Comparison of ENCODE assay signal across 16 cellular contexts in the genomic region with DNA sequence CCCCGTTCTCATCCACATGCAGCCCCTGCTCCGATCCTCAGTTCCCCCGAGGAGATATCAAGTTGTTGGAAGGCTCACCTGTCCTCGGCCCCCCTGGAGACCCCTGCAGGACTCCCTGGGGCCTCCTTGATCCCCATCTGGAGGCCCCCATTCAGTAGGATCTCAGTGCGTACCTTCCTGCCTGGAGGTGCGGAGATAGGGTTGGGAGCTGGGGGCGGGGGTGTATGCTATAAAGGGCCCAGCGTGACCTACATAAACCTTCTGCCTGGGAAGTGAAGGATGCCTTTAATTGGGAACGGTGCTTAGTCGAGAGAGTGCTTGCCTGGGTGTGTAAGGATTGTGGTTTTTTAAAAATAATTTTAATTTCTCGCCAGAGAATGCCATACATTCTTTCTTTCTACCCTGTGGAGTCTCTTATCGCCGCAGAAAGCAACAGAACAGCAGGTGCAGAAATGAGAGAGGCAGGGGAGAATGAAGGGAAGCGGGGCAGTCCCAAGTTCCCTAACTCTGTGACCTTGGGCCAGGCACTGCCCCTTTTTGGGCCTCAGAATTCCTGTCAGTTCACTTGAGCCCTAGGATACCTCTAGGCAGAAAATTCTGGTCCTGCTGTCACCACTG.
DNase-seq lines count a peak whose midpoint lies in the region; ATAC-seq and TF ChIP-seq lines count a peak whose summit lies in the region.
"Had no signal": no experiment of that assay in that cellular context is flagged by ENCODE, and none has a peak within 500 bp of the region (broad histone marks: within the 10 kb centered on the region; RNA-seq: fewer than 3 reads in every experiment).

No MANE protein-coding gene starts in this region.

- peak overlapping the region; percentile 90 for H3K4me2 ChIP-seq in BLaER1

- H3K4me1 ChIP-seq in BLaER1 (peaks cover 95% of the 10 kb centered on the region), ascending aorta (peaks cover 3 to 18% of the 10 kb centered on the region in 2 donors), left ventricle myocardium inferior (peaks cover 84% of the 10 kb centered on the region)
- H3K4me1 ChIP-seq: gastroesophageal sphincter had no signal

- H3K4me3 ChIP-seq in BLaER1 (no peak overlapping the region), ascending aorta (no peak overlapping the region), left ventricle myocardium inferior (peak overlapping the region; percentile 23)
- H3K4me3 ChIP-seq: gastroesophageal sphincter, upper lobe of right lung had no signal

- H3K36me3 ChIP-seq in BLaER1 (no peaks in the 10 kb centered on the region), ascending aorta (no peaks in the 10 kb centered on the region), left ventricle myocardium inferior (no peaks in the 10 kb centered on the region)
- H3K36me3 ChIP-seq: upper lobe of right lung had no signal

- no peak for ATAC-seq in left colon
- no peak for ATAC-seq in HG02840 (IDR thresholded peaks at IDR 0.05; ENCODE audit: low FRiP score, unreplicated experiment)
- ATAC-seq: gastroesophageal sphincter, HepG2, upper lobe of right lung had no signal

- TF ChIP-seq CTCF in ascending aorta (IDR thresholded peaks at IDR 0.05) (no peak), left ventricle myocardium inferior (IDR thresholded peaks at IDR 0.05; ENCODE audit: borderline replicate concordance) (no peak)

- DNase-seq in ascending aorta (ENCODE audit: low spot score in 2 of 2) (no peak), left ventricle myocardium inferior (no peak), putamen (ENCODE audit: low spot score) (peak; percentile 58), left colon (no peak), AML-193 (lab: John Stamatoyannopoulos, UW) (no peak), NCI-H1930 (lab: John Stamatoyannopoulos, UW) (no peak)
- DNase-seq: activated CD4-positive, alpha-beta T cell treated with anti-CD3 and anti-CD28 coated beads, Interleukin-2, amount 10 ng/mL, durations not matched to agents 24 days and 14 days; NCI-H1105 treated with DMSO at 0.1 percent for 48 hours; SHP77; stimulated activated CD4-positive, alpha-beta T cell treated with anti-CD3 and anti-CD28 coated beads, Interleukin-12 subunit alpha, Interleukin-12 subunit beta, amount 100 ng/mL, for 4 hours; upper lobe of right lung had no signal

- intact Hi-C loops in ascending aorta (cut with DNase I), result no loop called here
- intact Hi-C loops in left ventricle myocardium inferior (cut with micrococcal nuclease), result no loop called here
- intact Hi-C loops in left colon (cut with DNase I, micrococcal nuclease), result no loop called here

- H3K27me3 ChIP-seq in BLaER1, result no peaks in the 10 kb centered on the region
- H3K27me3 ChIP-seq in ascending aorta, result no peaks in the 10 kb centered on the region
- no peaks in the 10 kb centered on the region for H3K27me3 ChIP-seq in left ventricle myocardium inferior (ENCODE audit: low read depth)
- H3K27me3 ChIP-seq: gastroesophageal sphincter, upper lobe of right lung had no signal

- H3K9ac ChIP-seq in BLaER1, result peak overlapping the region; percentile 73

- no peaks in the 10 kb centered on the region for H4K20me1 ChIP-seq in BLaER1

- H3K27ac ChIP-seq in BLaER1 (peak overlapping the region; percentile 95), ascending aorta (peak overlapping the region; percentile 71 to 76), left ventricle myocardium inferior (replicated peaks) (peak overlapping the region; percentile 96)
- H3K27ac ChIP-seq: C4-2B, gastroesophageal sphincter, upper lobe of right lung had no signal

- H3K9me3 ChIP-seq in BLaER1 (peaks cover 4% of the 10 kb centered on the region; the same call in 1 of the 2 replicates), ascending aorta (no peaks in the 10 kb centered on the region), left ventricle myocardium inferior (replicated peaks) (peaks cover 7% of the 10 kb centered on the region)
- H3K9me3 ChIP-seq: gastroesophageal sphincter, upper lobe of right lung had no signal
